In genomic region chr12:66776974-66777373, GRCh38 we compare ENCODE assay signal across 8 cellular contexts.
DNase-seq lines count a peak whose midpoint lies in the region; ATAC-seq and TF ChIP-seq lines count a peak whose summit lies in the region.

No MANE protein-coding gene starts in this region.

- peak; percentile 68 to 81 for ATAC-seq in activated CD4-positive, CD25-positive, alpha-beta regulatory T cell treated with anti-CD3 and anti-CD28 coated beads, Interleukin-2, amount 50 U/mL, for 24 hours
- ATAC-seq in HG03108 (IDR thresholded peaks at IDR 0.05; ENCODE audit: unreplicated experiment), result peak; percentile 99
- ATAC-seq in stimulated activated memory B cell treated with anti-CD40 and anti-IgM and Interleukin-4, amounts not matched to agents 10 μg/mL and 1 μg/mL and 100 μg/mL, for 72 hours, result peak; percentile 42

- H3K36me3 ChIP-seq in neural progenitor cell (no peaks in the 10 kb centered on the region), Karpas-422 (ENCODE audit: insufficient read depth, low read length) (no peaks in the 10 kb centered on the region)

- H3K27me3 Mint-ChIP-seq in stimulated activated memory B cell treated with anti-CD40 and anti-IgM and Interleukin-4, amounts not matched to agents 10 μg/mL and 1 μg/mL and 100 μg/mL, for 72 hours, result peaks cover 11% of the 10 kb centered on the region
- H3K27me3 Mint-ChIP-seq in neural progenitor cell (ENCODE audit: insufficient read depth, low read depth), result no peaks in the 10 kb centered on the region

- TF ChIP-seq CTCF in neural progenitor cell (IDR thresholded peaks at IDR 0.05), result no peak

- no peak overlapping the region for H3K4me3 ChIP-seq in neural progenitor cell
- H3K4me3 ChIP-seq in Karpas-422 (ENCODE audit: low read length), result no peak overlapping the region

- H4K20me1 ChIP-seq in neural progenitor cell (ENCODE audit: low read depth) (peaks cover 9% of the 10 kb centered on the region), Karpas-422 (ENCODE audit: insufficient read depth, low read depth, low read length) (no peaks in the 10 kb centered on the region)

- H2AFZ ChIP-seq in neural progenitor cell (replicated peaks) (no peak overlapping the region), Karpas-422 (ENCODE audit: low read length) (no peak overlapping the region)

- H3K4me1 Mint-ChIP-seq in stimulated activated memory B cell treated with anti-CD40 and anti-IgM and Interleukin-4, amounts not matched to agents 10 μg/mL and 1 μg/mL and 100 μg/mL, for 72 hours, result no peaks in the 10 kb centered on the region
- H3K4me1 Mint-ChIP-seq in neural progenitor cell, result peaks cover 12% of the 10 kb centered on the region

- H3K4me1 ChIP-seq in neural progenitor cell (peaks cover 22% of the 10 kb centered on the region), Karpas-422 (ENCODE audit: low read length) (no peaks in the 10 kb centered on the region)

- DNase-seq in activated CD4-positive, CD25-positive, alpha-beta regulatory T cell (lab: John Stamatoyannopoulos, UW), result no peak
- peak; percentile 3 for DNase-seq in activated effector memory CD4-positive, alpha-beta T cell treated with Interleukin-2 at 50 U/mL for 16 hours
- DNase-seq in neural progenitor cell (ENCODE audit: low spot score) (no peak), Karpas-422 (no peak), cerebellar nuclear complex (lab: John Stamatoyannopoulos, UW) (no peak)

- H3K4me3 Mint-ChIP-seq in stimulated activated memory B cell treated with anti-CD40 and anti-IgM and Interleukin-4, amounts not matched to agents 10 μg/mL and 1 μg/mL and 100 μg/mL, for 72 hours, result no peak overlapping the region
- no peak overlapping the region for H3K4me3 Mint-ChIP-seq in neural progenitor cell

- H3K27ac ChIP-seq in neural progenitor cell (no peak overlapping the region), Karpas-422 (ENCODE audit: low read length) (no peak overlapping the region)

- H3K9me3 ChIP-seq in neural progenitor cell (ENCODE audit: low read depth) (no peaks in the 10 kb centered on the region), Karpas-422 (ENCODE audit: low read length) (no peaks in the 10 kb centered on the region)

- no peaks in the 10 kb centered on the region for H3K36me3 Mint-ChIP-seq in stimulated activated memory B cell treated with anti-CD40 and anti-IgM and Interleukin-4, amounts not matched to agents 10 μg/mL and 1 μg/mL and 100 μg/mL, for 72 hours
- H3K36me3 Mint-ChIP-seq in neural progenitor cell, result no peaks in the 10 kb centered on the region

- no peaks in the 10 kb centered on the region for H3K79me2 ChIP-seq in neural progenitor cell (ENCODE audit: low read depth)
- no peaks in the 10 kb centered on the region for H3K79me2 ChIP-seq in Karpas-422 (ENCODE audit: low read length)

- H3K9me2 ChIP-seq in Karpas-422 (replicated peaks; ENCODE audit: insufficient read depth, low read length), result no peaks in the 10 kb centered on the region

- H3K27me3 ChIP-seq in neural progenitor cell (no peaks in the 10 kb centered on the region), Karpas-422 (ENCODE audit: low read length) (no peaks in the 10 kb centered on the region; the same call in 1 of the 2 replicates)

- H3F3A ChIP-seq in neural progenitor cell (ENCODE audit: low read depth), result no peaks in the 10 kb centered on the region

- no peak overlapping the region for H3K4me2 ChIP-seq in neural progenitor cell
- no peak overlapping the region for H3K4me2 ChIP-seq in Karpas-422 (ENCODE audit: low read depth, low read length, poor library complexity, severe bottlenecking)

- H3K9me3 Mint-ChIP-seq in stimulated activated memory B cell treated with anti-CD40 and anti-IgM and Interleukin-4, amounts not matched to agents 10 μg/mL and 1 μg/mL and 100 μg/mL, for 72 hours, result no peaks in the 10 kb centered on the region
- H3K9me3 Mint-ChIP-seq in neural progenitor cell, result no peaks in the 10 kb centered on the region

- no peak overlapping the region for H3K27ac Mint-ChIP-seq in stimulated activated memory B cell treated with anti-CD40 and anti-IgM and Interleukin-4, amounts not matched to agents 10 μg/mL and 1 μg/mL and 100 μg/mL, for 72 hours
- no peak overlapping the region for H3K27ac Mint-ChIP-seq in neural progenitor cell

- no peak overlapping the region for H3K9ac ChIP-seq in neural progenitor cell
- no peak overlapping the region for H3K9ac ChIP-seq in Karpas-422 (ENCODE audit: low read length)

Comparison
In these comparisons a context has a peak if more than half of its experiments do, and no peak if none do; other contexts are left out.
1. ATAC-seq: peak in every context shown above with its lines; median percentile 99 in HG03108; 74 in activated CD4-positive, CD25-positive, alpha-beta regulatory T cell treated with anti-CD3 and anti-CD28 coated beads, Interleukin-2, amount 50 U/mL, for 24 hours; 42 in stimulated activated memory B cell treated with anti-CD40 and anti-IgM and Interleukin-4, amounts not matched to agents 10 μg/mL and 1 μg/mL and 100 μg/mL, for 72 hours.